In genomic region chr18:58046087-58046793, GRCh38 we compare ENCODE assay signal across 8 cellular contexts. TPM values are rescaled to one million over a fixed set of nuclear protein-coding genes. Genes with fewer than 3 reads are reported as not detected.
DNase-seq lines count a peak whose midpoint lies in the region; ATAC-seq, FAIRE-seq and TF ChIP-seq lines count a peak whose summit lies in the region.

No MANE protein-coding gene starts in this region.

- DNase-seq in NCI-H526 treated with DMSO at 0.1 percent for 48 hours (lab: John Stamatoyannopoulos, UW) (peak; percentile 59), dermis blood vessel endothelial cell (peak; percentile 9), neural crest cell (ENCODE audit: low read depth, low spot score) (no peak), NCI-H128 (lab: John Stamatoyannopoulos, UW; ENCODE audit: unreplicated experiment) (no peak), H54 (ENCODE audit: insufficient read length, low spot score) (no peak), testis (no peak)

- intact Hi-C loops in testis (cut with DNase I; ENCODE audit: low total_unique reads) = loop anchor here (10.0 kb wide), 1 partner anchor 449 kb away; no protein-coding TSS in a partner anchor

- TF ChIP-seq CTCF in DOHH2 (IDR thresholded peaks at IDR 0.05; ENCODE audit: low read depth, low read length, poor library complexity, severe bottlenecking) (no peak), neural crest cell (conservative IDR thresholded peaks at IDR 0.05) (no peak), testis (IDR thresholded peaks at IDR 0.05) (no peak)

- H3K27ac ChIP-seq in DOHH2 (ENCODE audit: low read depth, low read length) (no peak overlapping the region), testis (no peak overlapping the region)

- H3K9me2 ChIP-seq in DOHH2 (replicated peaks; ENCODE audit: control insufficient read depth, low read length) = no peaks in the 10 kb centered on the region

- peaks cover 13% of the 10 kb centered on the region for H3F3A ChIP-seq in DOHH2 (ENCODE audit: control insufficient read depth, insufficient read depth)

- H3K4me3 Mint-ChIP-seq in neural crest cell = peak overlapping the region; percentile 97

- H3K4me1 Mint-ChIP-seq in neural crest cell = peaks cover 38% of the 10 kb centered on the region

- peak overlapping the region; percentile 54 for H3K27ac Mint-ChIP-seq in neural crest cell (ENCODE audit: unreplicated experiment)

- H4K20me1 ChIP-seq in DOHH2 (ENCODE audit: control insufficient read depth, insufficient read depth, low read depth, low read length) = peaks cover 24% of the 10 kb centered on the region

- peak overlapping the region; percentile 80 for H3K4me2 ChIP-seq in DOHH2 (ENCODE audit: low read length)

- 30 to 33% methylated on average over 9 of the region's 9 CpGs for WGBS in testis, 2 donors

- no peak for TF ChIP-seq POLR2A in H54 (IDR thresholded peaks at IDR 0.05; ENCODE audit: low read depth, low read length)
- no peak for TF ChIP-seq POLR2A in testis (IDR thresholded peaks at IDR 0.05)

- no peak for ATAC-seq in HG03378 (IDR thresholded peaks at IDR 0.05; ENCODE audit: unreplicated experiment)

- peaks cover 57% of the 10 kb centered on the region for H3K4me1 ChIP-seq in DOHH2 (ENCODE audit: control insufficient read depth, low read length)
- no peaks in the 10 kb centered on the region for H3K4me1 ChIP-seq in testis

- H3K9me3 ChIP-seq in DOHH2 (ENCODE audit: control insufficient read depth, insufficient read depth, low read length) = no peaks in the 10 kb centered on the region
- H3K9me3 ChIP-seq in testis = no peaks in the 10 kb centered on the region

- peak overlapping the region; percentile 88 for H3K4me3 ChIP-seq in DOHH2 (ENCODE audit: low read length)
- peak overlapping the region in 1 of 2 donors; percentile 71 for H3K4me3 ChIP-seq in testis

- 0 out of 2 replicates have a peak, but pooled peaks cover 3% of the 10 kb centered on the region for H3K27me3 ChIP-seq in DOHH2 (ENCODE audit: control insufficient read depth, low read length)
- no peaks in the 10 kb centered on the region for H3K27me3 ChIP-seq in testis

- peaks cover 5% of the 10 kb centered on the region; the same call in 1 of the 2 replicates for H3K36me3 ChIP-seq in DOHH2 (ENCODE audit: control insufficient read depth, low read length)
- H3K36me3 ChIP-seq in testis (ENCODE audit: low read depth, missing control alignments) = no peaks in the 10 kb centered on the region

- no peaks in the 10 kb centered on the region for H3K36me3 Mint-ChIP-seq in neural crest cell (ENCODE audit: low read depth)

- FAIRE-seq in H54 (lab: Jason Lieb, UNC) = no peak

- peaks cover 7% of the 10 kb centered on the region for H3K27me3 Mint-ChIP-seq in neural crest cell (ENCODE audit: low read depth)

- no peaks in the 10 kb centered on the region for H3K9me3 Mint-ChIP-seq in neural crest cell

- peaks cover 61% of the 10 kb centered on the region for H3K79me2 ChIP-seq in DOHH2 (ENCODE audit: control insufficient read depth, low read length)

RNA-seq across cellular contexts. Expression of gene NEDD4L, which starts 2.2 kb away (rescaled TPM):
- 15.1 and 26.4 TPM in 2 replicates for total RNA-seq in dermis blood vessel endothelial cell
- total RNA-seq in neural crest cell = 37.3 and 41.4 TPM in 2 replicates
- total RNA-seq in testis = 10 to 100 TPM; 42.7 to 43.1 TPM
- 14.3 TPM for polyA plus RNA-seq in testis (ENCODE audit: insufficient read depth, low read depth, low replicate concordance)

Comparison
In these comparisons a context has a peak if more than half of its experiments do, and no peak if none do; other contexts are left out.
1. DNase-seq: peak in NCI-H526 treated with DMSO at 0.1 percent for 48 hours (single experiment) and dermis blood vessel endothelial cell (single experiment); none in neural crest cell (single experiment), NCI-H128 (single experiment), H54 (single experiment) and testis (single experiment).